ENCODE assay signal across 8 cellular contexts in genomic region chr4:147799986-147800555, GRCh38.
A peak's percentile ranks its signal among the peaks of the same experiment; 100 is the strongest.
DNase-seq lines count a peak whose midpoint lies in the region; ATAC-seq lines count a peak whose summit lies in the region.

No MANE protein-coding gene starts in this region.

- H2AK5ac ChIP-seq in trophoblast cell (ENCODE audit: low read length): peak overlapping the region; percentile 4

- no peak overlapping the region for H3K27ac ChIP-seq in CD4-positive, alpha-beta memory T cell (ENCODE audit: low read depth, low read length)
- H3K27ac ChIP-seq in trophoblast cell (ENCODE audit: low read depth, low read length): no peak overlapping the region

- peak overlapping the region; percentile 80 for H3K18ac ChIP-seq in trophoblast cell (ENCODE audit: low read length)

- peaks cover 19 to 27% (median 25%) of the 10 kb centered on the region in 4 donors for H3K4me1 Mint-ChIP-seq in CD4-positive, alpha-beta memory T cell

- H3K36me3 Mint-ChIP-seq in CD4-positive, alpha-beta memory T cell: no peaks in the 10 kb centered on the region

- no peaks in the 10 kb centered on the region for H3K79me1 ChIP-seq in trophoblast cell (ENCODE audit: low read length)

- H3K4me2 ChIP-seq in trophoblast cell (ENCODE audit: low read length): no peak overlapping the region

- H3K4ac ChIP-seq in trophoblast cell (ENCODE audit: low read depth, low read length): peak overlapping the region; percentile 74

- no peak overlapping the region for H3K9ac ChIP-seq in trophoblast cell (ENCODE audit: low read length)

- H4K91ac ChIP-seq in trophoblast cell (ENCODE audit: low read depth, low read length): no peak overlapping the region

- no peak overlapping the region for H2AFZ ChIP-seq in trophoblast cell (ENCODE audit: insufficient read depth, low read length, poor library complexity)

- no peak overlapping the region for H4K8ac ChIP-seq in trophoblast cell (ENCODE audit: low read depth, low read length)

- no peaks in the 10 kb centered on the region for H3K27me3 Mint-ChIP-seq in CD4-positive, alpha-beta memory T cell

- no peaks in the 10 kb centered on the region for H3K9me3 Mint-ChIP-seq in CD4-positive, alpha-beta memory T cell

- no peaks in the 10 kb centered on the region for H3K27me3 ChIP-seq in CD4-positive, alpha-beta memory T cell (ENCODE audit: insufficient read depth, low read length)
- no peaks in the 10 kb centered on the region for H3K27me3 ChIP-seq in trophoblast cell (ENCODE audit: insufficient read depth, low read length)

- peaks cover 25% of the 10 kb centered on the region for H3K4me1 ChIP-seq in CD4-positive, alpha-beta memory T cell (ENCODE audit: insufficient read depth, low read length)
- peaks cover 0 to 5% of the 10 kb centered on the region in 2 experiments for H3K4me1 ChIP-seq in trophoblast cell (ENCODE audit: control insufficient read depth in 1 of 2, insufficient read depth in 2 of 2, low read length in 2 of 2)

- WGBS in trophoblast cell (ENCODE audit: extremely low coverage, insufficient coverage, insufficient read length): no CpG with 5 or more reads among the region's 7 CpGs

- H2BK120ac ChIP-seq in trophoblast cell (ENCODE audit: insufficient read depth, low read length, poor library complexity): no peak overlapping the region

- H3K4me3 Mint-ChIP-seq in CD4-positive, alpha-beta memory T cell: peak overlapping the region; percentile 40 to 67 (median 60)

- no peak overlapping the region for H3K23ac ChIP-seq in trophoblast cell (ENCODE audit: low read length)

- no peak overlapping the region for H4K12ac ChIP-seq in trophoblast cell (ENCODE audit: low read depth, low read length)

- H3K79me2 ChIP-seq in trophoblast cell (ENCODE audit: control insufficient read depth, insufficient read depth, low read length, poor library complexity): peaks cover 7% of the 10 kb centered on the region

- intact Hi-C loops in CD4-positive, alpha-beta memory T cell (cut with micrococcal nuclease): no loop called here

- no peak overlapping the region for H2BK5ac ChIP-seq in trophoblast cell (ENCODE audit: low read depth, low read length, poor library complexity)

- no peaks in the 10 kb centered on the region for H3K9me3 ChIP-seq in CD4-positive, alpha-beta memory T cell (ENCODE audit: control insufficient read depth in 1 of 2, low read length in 2 of 2)
- H3K9me3 ChIP-seq in trophoblast cell (ENCODE audit: insufficient read depth, low read depth, low read length): no peaks in the 10 kb centered on the region

- H3K36me3 ChIP-seq in CD4-positive, alpha-beta memory T cell (ENCODE audit: insufficient read depth, low read length): no peaks in the 10 kb centered on the region
- no peaks in the 10 kb centered on the region for H3K36me3 ChIP-seq in trophoblast cell (ENCODE audit: control insufficient read depth in 1 of 2, insufficient read depth in 2 of 2, low read length in 2 of 2)

- DNase-seq in CD4-positive, alpha-beta memory T cell: peak; percentile 67 to 86 (median 73)
- DNase-seq in HK-2 (ENCODE audit: unreplicated experiment): peak; percentile 47
- DNase-seq in activated T-cell treated with anti-CD3 and anti-CD28 coated beads for 1 hour (ENCODE audit: low read depth): peak; percentile 15
- no peak for DNase-seq in trophoblast cell
- no peak for DNase-seq in NCI-H2196 (lab: John Stamatoyannopoulos, UW; ENCODE audit: unreplicated experiment)
- no peak for DNase-seq in NCI-H187 treated with DMSO at 0.1 percent for 48 hours (lab: John Stamatoyannopoulos, UW)
- no peak for DNase-seq in occipital lobe (lab: John Stamatoyannopoulos, UW)

- ATAC-seq in GM21390 (IDR thresholded peaks at IDR 0.05; ENCODE audit: unreplicated experiment): peak; percentile 98

- H2BK12ac ChIP-seq in trophoblast cell (ENCODE audit: low read length): peak overlapping the region; percentile 33

- CTCF ChIA-PET in CD4-positive, alpha-beta memory T cell (lab: Charles Lee; ENCODE audit: partially characterized antibody): interaction anchor here (0.9 to 1.0 kb wide), 2 partner anchors 64 to 67 kb away, joined by 3 read pairs; no protein-coding TSS in a partner anchor

- no peak overlapping the region for H3K4me3 ChIP-seq in CD4-positive, alpha-beta memory T cell (ENCODE audit: low read length in 2 of 2)
- no peak overlapping the region for H3K4me3 ChIP-seq in trophoblast cell (ENCODE audit: low read depth, low read length)

- POLR2A ChIA-PET in CD4-positive, alpha-beta memory T cell (lab: Charles Lee; ENCODE audit: partially characterized antibody): interaction anchor here (0.6 to 1.4 kb wide), 2 partner anchors 13 to 15 kb away, joined by 3 read pairs; no protein-coding TSS in a partner anchor

- no peak overlapping the region for H3K14ac ChIP-seq in trophoblast cell (ENCODE audit: low read length)

- H3K27ac Mint-ChIP-seq in CD4-positive, alpha-beta memory T cell: peak overlapping the region; percentile 51 to 96 (median 88)

Comparison
In these comparisons a context has a peak if more than half of its experiments do, and no peak if none do; other contexts are left out.
1. DNase-seq: peak in CD4-positive, alpha-beta memory T cell (5 of 5), HK-2 (single experiment) and activated T-cell treated with anti-CD3 and anti-CD28 coated beads for 1 hour (single experiment); none in trophoblast cell (0 of 2), NCI-H2196 (single experiment), NCI-H187 treated with DMSO at 0.1 percent for 48 hours (single experiment) and occipital lobe (single experiment).